8 cellular contexts compared by ENCODE assay signal in genomic region chr6:80088637-80089036, GRCh38.
"Had no signal": no experiment of that assay in that cellular context is flagged by ENCODE, and none has a peak within 500 bp of the region (broad histone marks: within the 10 kb centered on the region; RNA-seq: fewer than 3 reads in every experiment).

No MANE protein-coding gene starts in this region.

- H3K36me3 Mint-ChIP-seq: IgD-negative memory B cell had no signal

- H3K4me3 ChIP-seq: K562 had no signal

- H3K27ac ChIP-seq: HL-60, KMS-11 had no signal

- H3K4me3 Mint-ChIP-seq: IgD-negative memory B cell had no signal

- H3K9ac ChIP-seq: KMS-11 had no signal

- H3K4me1 Mint-ChIP-seq: IgD-negative memory B cell had no signal

- ATAC-seq: K562 had no signal

- H3K9me3 Mint-ChIP-seq: IgD-negative memory B cell had no signal

- H3K27ac Mint-ChIP-seq: IgD-negative memory B cell had no signal

- DNase-seq: IMR-90, KBM-7, KG1 had no signal

- H3K4me2 ChIP-seq: KMS-11 had no signal

- FAIRE-seq: HTR-8/SVneo, K562 had no signal
